ENCODE assay signal across 10 cellular contexts in the genomic region with DNA sequence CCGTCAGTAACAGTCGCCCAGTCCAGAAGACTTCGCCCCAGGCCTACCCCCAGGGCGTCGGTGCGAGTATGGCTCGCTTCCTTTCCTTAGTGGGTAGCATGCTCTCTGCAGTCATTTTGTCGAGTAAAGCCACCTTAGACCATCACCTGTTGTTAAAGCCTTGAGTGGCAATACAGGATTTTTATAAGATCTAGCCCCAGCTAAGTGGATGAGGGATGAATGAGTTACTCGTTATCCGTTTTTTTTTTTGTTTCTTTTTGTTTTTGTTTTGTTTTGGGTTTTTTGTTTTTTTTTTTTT. TPM values are rescaled to one million over a fixed set of nuclear protein-coding genes. Genes with fewer than 3 reads are reported as not detected.
DNase-seq lines count a peak whose midpoint lies in the region; ATAC-seq and TF ChIP-seq lines count a peak whose summit lies in the region.
"Had no signal": no experiment of that assay in that cellular context is flagged by ENCODE, and none has a peak within 500 bp of the region (broad histone marks: within the 10 kb centered on the region; RNA-seq: fewer than 3 reads in every experiment).

No MANE protein-coding gene starts in this region.

- H3K36me3 ChIP-seq in BJ (ENCODE audit: control insufficient read depth, insufficient read depth, low read length) (peaks cover 14% of the 10 kb centered on the region), KMS-11 (ENCODE audit: insufficient read depth) (no peaks in the 10 kb centered on the region; the same call in 1 of the 2 replicates)
- peaks cover 0 to 32% (median 0%) of the 10 kb centered on the region in 3 experiments for H3K36me3 ChIP-seq in naive thymus-derived CD4-positive, alpha-beta T cell (ENCODE audit: control insufficient read depth in 2 of 3, insufficient read depth in 3 of 3, low read length in 3 of 3)

- H3K79me2 ChIP-seq in KMS-11 (ENCODE audit: insufficient read depth, low read depth): peaks cover 45% of the 10 kb centered on the region

- peaks cover 0 to 12% (median 9%) of the 10 kb centered on the region in 5 donors for H3K36me3 Mint-ChIP-seq in naive thymus-derived CD4-positive, alpha-beta T cell
- H3K36me3 Mint-ChIP-seq in activated T-cell treated with anti-CD3 and anti-CD28 coated beads, Interleukin-2, amount 50 U/mL, for 4 hours (ENCODE audit: insufficient read depth): peaks cover 18% of the 10 kb centered on the region

- H3K27me3 ChIP-seq in BJ (ENCODE audit: control insufficient read depth, insufficient read depth, low read length): no peaks in the 10 kb centered on the region
- H3K27me3 ChIP-seq in KMS-11 (ENCODE audit: insufficient read depth, low read depth): no peaks in the 10 kb centered on the region
- H3K27me3 ChIP-seq in naive thymus-derived CD4-positive, alpha-beta T cell (ENCODE audit: control insufficient read depth in 2 of 2, insufficient read depth in 2 of 2, low read length in 2 of 2): no peaks in the 10 kb centered on the region

- H2AFZ ChIP-seq in KMS-11 (ENCODE audit: low read depth): peak overlapping the region; percentile 43; the same call in 1 of the 2 replicates

- H3K4me2 ChIP-seq in KMS-11: peak overlapping the region; percentile 58

- POLR2A ChIA-PET in BJ (lab: Charles Lee): interaction anchor here (0.6 to 0.7 kb wide), 3 partner anchors 30 to 127 kb away, joined by 3 to 6 read pairs (median 5); no protein-coding TSS in a partner anchor
- POLR2A ChIA-PET in naive thymus-derived CD4-positive, alpha-beta T cell (lab: Charles Lee): interaction anchor here (0.6 to 3.0 kb wide), 8 partner anchors 29 to 1646 kb away, joined by 3 to 17 read pairs (median 6); partner anchors contain the start of genes ACLY, DNAJC7, EIF1 and KLHL10

- no peaks in the 10 kb centered on the region for H3K9me3 ChIP-seq in naive thymus-derived CD4-positive, alpha-beta T cell (ENCODE audit: control insufficient read depth in 2 of 3, low read length in 3 of 3)

- H3K9me3 Mint-ChIP-seq in naive thymus-derived CD4-positive, alpha-beta T cell: peaks cover 0 to 2% (median 0%) of the 10 kb centered on the region in 11 donors
- H3K9me3 Mint-ChIP-seq in activated T-cell treated with anti-CD3 and anti-CD28 coated beads, Interleukin-2, amount 50 U/mL, for 4 hours: no peaks in the 10 kb centered on the region
- H3K9me3 Mint-ChIP-seq: IgD-negative memory B cell; natural killer cell treated with Interleukin-12 subunit alpha and Interleukin-12 subunit beta and Interleukin-15 and Interleukin-18, amount 100 ng/mL, for 72 hours had no signal

- no peak overlapping the region for H3K4me3 Mint-ChIP-seq in naive thymus-derived CD4-positive, alpha-beta T cell
- H3K4me3 Mint-ChIP-seq in activated T-cell treated with anti-CD3 and anti-CD28 coated beads, Interleukin-2, amount 50 U/mL, for 4 hours: no peak overlapping the region
- H3K4me3 Mint-ChIP-seq: IgD-negative memory B cell; natural killer cell treated with Interleukin-12 subunit alpha and Interleukin-12 subunit beta and Interleukin-15 and Interleukin-18, amount 100 ng/mL, for 72 hours had no signal

- CTCF ChIA-PET in BJ (lab: Yijun Ruan, JAX): interaction anchor here (0.8 to 2.2 kb wide), 5 partner anchors 13 to 236 kb away, joined by 3 to 4 read pairs (median 3); partner anchors contain the start of gene P3H4
- CTCF ChIA-PET in naive thymus-derived CD4-positive, alpha-beta T cell (lab: Charles Lee): interaction anchor here (0.7 kb wide), 2 partner anchors 16 to 1602 kb away, joined by 3 to 4 read pairs; no protein-coding TSS in a partner anchor

- 0 out of 2 replicates have a peak, but pooled peaks cover 5% of the 10 kb centered on the region for H4K20me1 ChIP-seq in KMS-11 (ENCODE audit: insufficient read depth)

- peaks cover 13 to 38% (median 27%) of the 10 kb centered on the region in 7 donors for H3K4me1 Mint-ChIP-seq in naive thymus-derived CD4-positive, alpha-beta T cell
- peaks cover 29% of the 10 kb centered on the region for H3K4me1 Mint-ChIP-seq in activated T-cell treated with anti-CD3 and anti-CD28 coated beads, Interleukin-2, amount 50 U/mL, for 4 hours (ENCODE audit: low read depth)

- H3K4me3 ChIP-seq in BJ (ENCODE audit: low read depth, low read length): peak overlapping the region; percentile 28
- no peak overlapping the region for H3K4me3 ChIP-seq in KMS-11 (IDR thresholded peaks at IDR 0.05; ENCODE audit: insufficient read depth, low read depth, low read length)
- H3K4me3 ChIP-seq in naive thymus-derived CD4-positive, alpha-beta T cell (ENCODE audit: low read length): peak overlapping the region; percentile 44

- DNase-seq in BJ (ENCODE audit: low read depth): no peak
- DNase-seq in naive thymus-derived CD4-positive, alpha-beta T cell: no peak
- DNase-seq in activated T-cell treated with anti-CD3 and anti-CD28 coated beads, Interleukin-2, amount 50 U/mL, for 4 hours: no peak
- no peak for DNase-seq in activated effector memory CD4-positive, alpha-beta T cell treated with anti-CD3 and anti-CD28 coated beads, Interleukin-2, amount 50 U/mL, for 16 hours

- no peak for ATAC-seq in naive thymus-derived CD4-positive, alpha-beta T cell
- no peak for ATAC-seq in activated T-cell treated with anti-CD3 and anti-CD28 coated beads, Interleukin-2, amount 50 U/mL, for 4 hours
- no peak for ATAC-seq in HG03039 (IDR thresholded peaks at IDR 0.05; ENCODE audit: unreplicated experiment)
- no peak for ATAC-seq in HG02588 (IDR thresholded peaks at IDR 0.05; ENCODE audit: unreplicated experiment)

- no peaks in the 10 kb centered on the region for H3K27me3 Mint-ChIP-seq in naive thymus-derived CD4-positive, alpha-beta T cell
- H3K27me3 Mint-ChIP-seq in activated T-cell treated with anti-CD3 and anti-CD28 coated beads, Interleukin-2, amount 50 U/mL, for 4 hours (ENCODE audit: low read depth): no peaks in the 10 kb centered on the region
- H3K27me3 Mint-ChIP-seq: IgD-negative memory B cell; natural killer cell treated with Interleukin-12 subunit alpha and Interleukin-12 subunit beta and Interleukin-15 and Interleukin-18, amount 100 ng/mL, for 72 hours had no signal

- TF ChIP-seq CTCF in BJ (IDR thresholded peaks at IDR 0.05; ENCODE audit: insufficient read depth, low read depth, low read length): no peak
- no peak for TF ChIP-seq CTCF in KMS-11 (conservative IDR thresholded peaks at IDR 0.05; ENCODE audit: low read depth, low read length)

- peak overlapping the region; percentile 90; the same call in 1 of the 2 replicates for H3K9ac ChIP-seq in KMS-11

- peak overlapping the region in 4 of 9 donors; percentile 73 to 92 (median 90) for H3K27ac Mint-ChIP-seq in naive thymus-derived CD4-positive, alpha-beta T cell
- H3K27ac Mint-ChIP-seq: IgD-negative memory B cell had no signal

- H3K27ac ChIP-seq in KMS-11 (no peak overlapping the region; the same call in 1 of the 2 replicates), cingulate gyrus (ENCODE audit: low read depth, low read length) (peak overlapping the region; percentile 91)
- peak overlapping the region; percentile 90 for H3K27ac ChIP-seq in naive thymus-derived CD4-positive, alpha-beta T cell (ENCODE audit: low read depth, low read length)

- intact Hi-C loops in naive thymus-derived CD4-positive, alpha-beta T cell (cut with micrococcal nuclease): loop anchor here (1.0 to 10.0 kb wide), 12 partner anchors 29 to 1218 kb away; partner anchors contain the start of genes NT5C3B (in 2 of the 2), CNP (in 1 of the 2), DNAJC7 (in 1 of the 2) and EIF1 (in 1 of the 2)

- H3K4me1 ChIP-seq in KMS-11 (ENCODE audit: low read depth, poor library complexity, severe bottlenecking): peaks cover 18% of the 10 kb centered on the region
- peaks cover 25 to 28% of the 10 kb centered on the region in 2 donors for H3K4me1 ChIP-seq in naive thymus-derived CD4-positive, alpha-beta T cell (ENCODE audit: control insufficient read depth in 2 of 2, insufficient read depth in 2 of 2, low read length in 2 of 2)

RNA-seq across cellular contexts. Expression of gene KLHL11, which starts 0.3 kb away (rescaled TPM):
- polyA plus RNA-seq in BJ (2011; rRNA removed): 5.5 and 7.2 TPM in 2 replicates
- 17.5 and 22.6 TPM in 2 replicates for polyA minus RNA-seq in BJ (2011; rRNA and poly(A)+ RNA removed)
- total RNA-seq in naive thymus-derived CD4-positive, alpha-beta T cell: 10 to 100 TPM; 15.2 to 25.9 (median 18.9) TPM
- 1 to 10 TPM; 6.7 to 7.0 TPM for polyA plus RNA-seq in naive thymus-derived CD4-positive, alpha-beta T cell
- 10 to 100 TPM; 27.7 to 31.2 (median 30.3) TPM for total RNA-seq in activated T-cell treated with anti-CD3 and anti-CD28 coated beads, Interleukin-2, amount 50 U/mL, for 4 hours

RNA-seq across cellular contexts. Expression of gene KLHL10, which starts 27.9 kb away (rescaled TPM):
- 0.15 and 0.74 TPM in 2 replicates for polyA plus RNA-seq in BJ (2011; rRNA removed)
- polyA minus RNA-seq in BJ (2011; rRNA and poly(A)+ RNA removed): 0.47 TPM in 1 of 2 replicates, not detected in the other
- total RNA-seq in naive thymus-derived CD4-positive, alpha-beta T cell: not detected
- polyA plus RNA-seq in naive thymus-derived CD4-positive, alpha-beta T cell: not detected
- total RNA-seq in activated T-cell treated with anti-CD3 and anti-CD28 coated beads, Interleukin-2, amount 50 U/mL, for 4 hours: not detected
- total RNA-seq: natural killer cell treated with Interleukin-12 subunit alpha and Interleukin-12 subunit beta and Interleukin-15 and Interleukin-18, amount 100 ng/mL, for 72 hours had no signal

RNA-seq across cellular contexts. Expression of gene NT5C3B, which starts 29.5 kb away (rescaled TPM):
- polyA plus RNA-seq in BJ (2011; rRNA removed): 88.3 and 123 TPM in 2 replicates
- polyA minus RNA-seq in BJ (2011; rRNA and poly(A)+ RNA removed): 36.4 and 41.5 TPM in 2 replicates
- total RNA-seq in naive thymus-derived CD4-positive, alpha-beta T cell: 10 to 100 TPM; 26.8 to 41.7 (median 37.2) TPM
- 10 to 100 TPM; 41.9 to 66.7 TPM for polyA plus RNA-seq in naive thymus-derived CD4-positive, alpha-beta T cell
- 10 to 100 TPM; 29.7 to 53.6 (median 41.9) TPM for total RNA-seq in activated T-cell treated with anti-CD3 and anti-CD28 coated beads, Interleukin-2, amount 50 U/mL, for 4 hours

RNA-seq across cellular contexts. Expression of gene FKBP10, which starts 52.7 kb away (rescaled TPM):
- polyA plus RNA-seq in BJ (2011; rRNA removed): 885 and 1,571 TPM in 2 replicates
- polyA minus RNA-seq in BJ (2011; rRNA and poly(A)+ RNA removed): 420 and 568 TPM in 2 replicates
- total RNA-seq in naive thymus-derived CD4-positive, alpha-beta T cell: under 1 TPM in 2 of 5 experiments, not detected in 3; 0.34 to 0.76 TPM
- polyA plus RNA-seq in naive thymus-derived CD4-positive, alpha-beta T cell: not detected
- total RNA-seq in activated T-cell treated with anti-CD3 and anti-CD28 coated beads, Interleukin-2, amount 50 U/mL, for 4 hours: 1 to 10 TPM in 1 of 3 donors, under 1 TPM in 2; 0.68 to 1.2 (median 0.76) TPM
- polyA plus RNA-seq: IgD-negative memory B cell had no signal

RNA-seq across cellular contexts. Expression of gene ACLY, which starts 53.2 kb away (rescaled TPM):
- 118 and 170 TPM in 2 replicates for polyA plus RNA-seq in BJ (2011; rRNA removed)
- 159 and 212 TPM in 2 replicates for polyA minus RNA-seq in BJ (2011; rRNA and poly(A)+ RNA removed)
- total RNA-seq in naive thymus-derived CD4-positive, alpha-beta T cell: 100 to 1,000 TPM in 1 of 5 experiments, 10 to 100 TPM in 4; 59.2 to 154 (median 70.8) TPM
- polyA plus RNA-seq in naive thymus-derived CD4-positive, alpha-beta T cell: 10 to 100 TPM; 42.7 to 51.9 TPM
- 100 to 1,000 TPM; 197 to 210 (median 198) TPM for total RNA-seq in activated T-cell treated with anti-CD3 and anti-CD28 coated beads, Interleukin-2, amount 50 U/mL, for 4 hours
